In the genomic region with DNA sequence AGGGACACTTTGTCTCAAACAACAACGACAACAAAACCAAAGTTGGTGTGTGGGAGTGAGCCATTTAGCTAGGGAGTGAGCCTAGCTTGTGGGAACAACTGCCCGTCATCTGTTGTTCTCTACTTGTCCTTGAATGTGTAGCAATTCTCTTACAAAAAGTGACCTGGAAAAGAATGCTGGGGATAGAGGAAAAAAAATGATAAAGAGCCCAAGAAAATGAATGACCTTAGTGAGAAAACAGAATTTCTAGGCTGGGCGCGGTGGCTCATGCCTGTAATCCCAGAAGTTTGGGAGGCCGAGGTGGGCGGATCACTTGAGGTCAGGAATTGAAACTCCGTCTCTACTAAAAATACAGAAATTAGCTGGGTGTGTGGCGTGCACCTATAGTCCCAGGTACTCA, we compare ENCODE assay signal across 26 cellular contexts.
"Had no signal": no experiment of that assay in that cellular context is flagged by ENCODE, and none has a peak within 500 bp of the region (broad histone marks: within the 10 kb centered on the region; RNA-seq: fewer than 3 reads in every experiment).

No MANE protein-coding gene starts in this region.

- H3K36me3 Mint-ChIP-seq: natural killer cell had no signal

- H3K9me3 ChIP-seq: breast epithelium, heart left ventricle, uterus had no signal

- H3K27me3 ChIP-seq: heart left ventricle, uterus had no signal

- H3K36me3 ChIP-seq: breast epithelium, uterus, WERI-Rb-1 had no signal

- H3K4me3 ChIP-seq: breast epithelium, heart left ventricle, uterus had no signal

- H3K27me3 Mint-ChIP-seq: activated CD4-positive, alpha-beta memory T cell treated with anti-CD3 and anti-CD28 coated beads, Interleukin-2, amount 10 ng/mL, durations not matched to agents 7 days and 5 days; activated CD4-positive, alpha-beta T cell treated with anti-CD3 and anti-CD28 coated beads, Interleukin-2, amount 10 ng/mL, durations not matched to agents 24 days and 14 days; activated CD8-positive, alpha-beta memory T cell treated with anti-CD3 and anti-CD28 coated beads, Interleukin-2, amount 10 ng/mL, durations not matched to agents 7 days and 5 days; activated naive CD8-positive, alpha-beta T cell treated with anti-CD3 and anti-CD28 coated beads, Interleukin-2, amount 50 U/mL, for 24 hours; central memory CD8-positive, alpha-beta T cell; dendritic cell treated with granulocyte-macrophage colony-stimulating factor and Interleukin-4, amounts not matched to agents 40 ng/mL and 50 ng/mL, for 4 days; type B pancreatic cell had no signal

- DNase-seq: activated CD4-positive, alpha-beta memory T cell treated with anti-CD3 and anti-CD28 coated beads, Interleukin-2, amount 10 ng/mL, durations not matched to agents 7 days and 5 days; activated CD4-positive, alpha-beta T cell treated with anti-CD3 and anti-CD28 coated beads, Interleukin-2, amount 10 ng/mL, durations not matched to agents 24 days and 14 days; activated CD8-positive, alpha-beta memory T cell treated with anti-CD3 and anti-CD28 coated beads, Interleukin-2, amount 10 ng/mL, durations not matched to agents 7 days and 5 days; activated effector memory CD4-positive, alpha-beta T cell treated with Interleukin-2 at 50 U/mL for 16 hours; activated naive CD4-positive, alpha-beta T cell treated with Interleukin-2 at 50 U/mL for 16 hours; activated naive CD8-positive, alpha-beta T cell treated with anti-CD3 and anti-CD28 coated beads, Interleukin-2, amount 50 U/mL, for 24 hours; endodermal cell; foreskin fibroblast; heart left ventricle; hypothalamus; immature natural killer cell; midbrain; natural killer cell; posterior cingulate gyrus; right cardiac atrium; stimulated activated CD4-positive, alpha-beta T cell treated with anti-CD3 and anti-CD28 coated beads, Interleukin-4, amount 100 ng/mL, for 1 hour; stimulated activated naive CD8-positive, alpha-beta T cell treated with anti-CD3 and anti-CD28 coated beads, Interleukin-15, Interleukin-2, amounts not matched to agents 100 U/mL and 50 U/mL, for 24 hours; T-helper 1 cell; uterus; WERI-Rb-1 had no signal

- ATAC-seq: activated CD4-positive, CD25-positive, alpha-beta regulatory T cell treated with anti-CD3 and anti-CD28 coated beads, Interleukin-2, amount 50 U/mL, for 24 hours; activated CD8-positive, alpha-beta memory T cell treated with anti-CD3 and anti-CD28 coated beads, Interleukin-2, amount 10 ng/mL, durations not matched to agents 7 days and 5 days; activated naive CD8-positive, alpha-beta T cell treated with anti-CD3 and anti-CD28 coated beads, Interleukin-2, amount 50 U/mL, for 24 hours; esophagus mucosa; heart left ventricle; natural killer cell; right cardiac atrium; stimulated activated naive CD8-positive, alpha-beta T cell treated with anti-CD3 and anti-CD28 coated beads, Interleukin-15, Interleukin-2, amounts not matched to agents 100 U/mL and 50 U/mL, for 24 hours had no signal

- H3K27ac ChIP-seq: breast epithelium, heart left ventricle, uterus, WERI-Rb-1 had no signal

- H3K9me3 Mint-ChIP-seq: activated CD4-positive, alpha-beta memory T cell treated with anti-CD3 and anti-CD28 coated beads, Interleukin-2, amount 10 ng/mL, durations not matched to agents 7 days and 5 days; activated CD4-positive, alpha-beta T cell treated with anti-CD3 and anti-CD28 coated beads, Interleukin-2, amount 10 ng/mL, durations not matched to agents 24 days and 14 days; activated naive CD8-positive, alpha-beta T cell treated with anti-CD3 and anti-CD28 coated beads, Interleukin-2, amount 50 U/mL, for 24 hours; central memory CD8-positive, alpha-beta T cell; dendritic cell treated with granulocyte-macrophage colony-stimulating factor and Interleukin-4, amounts not matched to agents 40 ng/mL and 50 ng/mL, for 4 days; immature natural killer cell; natural killer cell; type B pancreatic cell had no signal

- H3K27ac Mint-ChIP-seq: activated CD4-positive, alpha-beta memory T cell treated with anti-CD3 and anti-CD28 coated beads, Interleukin-2, amount 10 ng/mL, durations not matched to agents 7 days and 5 days; activated CD8-positive, alpha-beta memory T cell treated with anti-CD3 and anti-CD28 coated beads, Interleukin-2, amount 10 ng/mL, durations not matched to agents 7 days and 5 days; activated naive CD8-positive, alpha-beta T cell treated with anti-CD3 and anti-CD28 coated beads, Interleukin-2, amount 50 U/mL, for 24 hours; dendritic cell treated with granulocyte-macrophage colony-stimulating factor and Interleukin-4, amounts not matched to agents 40 ng/mL and 50 ng/mL, for 4 days; endodermal cell; type B pancreatic cell had no signal

- H3K4me3 Mint-ChIP-seq: activated CD4-positive, alpha-beta memory T cell treated with anti-CD3 and anti-CD28 coated beads, Interleukin-2, amount 10 ng/mL, durations not matched to agents 7 days and 5 days; activated CD4-positive, alpha-beta T cell treated with anti-CD3 and anti-CD28 coated beads, Interleukin-2, amount 10 ng/mL, durations not matched to agents 24 days and 14 days; activated CD8-positive, alpha-beta memory T cell treated with anti-CD3 and anti-CD28 coated beads, Interleukin-2, amount 10 ng/mL, durations not matched to agents 7 days and 5 days; activated naive CD8-positive, alpha-beta T cell treated with anti-CD3 and anti-CD28 coated beads, Interleukin-2, amount 50 U/mL, for 24 hours; central memory CD8-positive, alpha-beta T cell; dendritic cell treated with granulocyte-macrophage colony-stimulating factor and Interleukin-4, amounts not matched to agents 40 ng/mL and 50 ng/mL, for 4 days; endodermal cell; immature natural killer cell; natural killer cell; type B pancreatic cell had no signal

- H3K4me1 ChIP-seq: breast epithelium, uterus had no signal
